1 cellular context compared by ENCODE assay signal in the genomic region with DNA sequence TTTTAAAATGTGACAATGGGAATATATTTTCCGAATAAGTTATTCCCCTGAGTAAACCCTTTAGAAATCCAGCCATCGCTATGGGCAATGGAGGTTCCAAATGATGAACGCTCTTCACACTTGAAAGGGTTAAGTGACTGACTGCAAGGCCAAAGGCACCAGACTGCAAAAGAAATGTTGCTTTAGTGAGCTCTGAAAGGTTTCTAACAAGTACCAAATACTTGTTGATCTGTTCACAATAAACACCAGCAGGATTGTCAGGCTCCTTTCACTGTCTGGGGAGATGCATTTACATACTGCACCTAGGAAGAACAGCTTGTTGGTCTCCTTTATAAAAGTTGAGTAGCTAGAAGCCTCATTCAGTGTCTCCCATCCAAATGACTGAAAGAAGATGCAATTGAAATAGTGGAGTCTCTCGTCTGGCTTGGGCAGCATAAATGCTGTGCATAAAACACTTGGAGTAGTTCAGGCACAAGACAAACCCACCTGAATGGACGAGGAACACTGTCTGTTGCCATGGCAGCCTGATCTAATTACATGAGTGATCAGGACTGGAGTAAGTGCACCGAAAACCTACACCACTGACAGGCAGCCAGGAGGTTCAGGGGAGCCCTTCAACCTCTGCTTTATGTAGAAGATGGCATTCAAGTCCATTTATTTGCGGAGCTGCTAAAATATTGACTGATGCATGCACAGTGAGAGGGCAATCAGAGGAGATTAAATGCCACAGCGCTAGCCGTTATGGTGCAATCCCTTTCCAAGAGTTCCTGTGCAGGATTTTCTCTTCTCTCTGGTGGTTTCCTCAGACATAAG.
TF ChIP-seq lines count a peak whose summit lies in the region.

No MANE protein-coding gene starts in this region.

TF ChIP-seq in GM23338, 12 proteins besides CTCF, POLR2A, EP300 and RAD21 (continued from another document):
- TF ChIP-seq, protein P1, sequence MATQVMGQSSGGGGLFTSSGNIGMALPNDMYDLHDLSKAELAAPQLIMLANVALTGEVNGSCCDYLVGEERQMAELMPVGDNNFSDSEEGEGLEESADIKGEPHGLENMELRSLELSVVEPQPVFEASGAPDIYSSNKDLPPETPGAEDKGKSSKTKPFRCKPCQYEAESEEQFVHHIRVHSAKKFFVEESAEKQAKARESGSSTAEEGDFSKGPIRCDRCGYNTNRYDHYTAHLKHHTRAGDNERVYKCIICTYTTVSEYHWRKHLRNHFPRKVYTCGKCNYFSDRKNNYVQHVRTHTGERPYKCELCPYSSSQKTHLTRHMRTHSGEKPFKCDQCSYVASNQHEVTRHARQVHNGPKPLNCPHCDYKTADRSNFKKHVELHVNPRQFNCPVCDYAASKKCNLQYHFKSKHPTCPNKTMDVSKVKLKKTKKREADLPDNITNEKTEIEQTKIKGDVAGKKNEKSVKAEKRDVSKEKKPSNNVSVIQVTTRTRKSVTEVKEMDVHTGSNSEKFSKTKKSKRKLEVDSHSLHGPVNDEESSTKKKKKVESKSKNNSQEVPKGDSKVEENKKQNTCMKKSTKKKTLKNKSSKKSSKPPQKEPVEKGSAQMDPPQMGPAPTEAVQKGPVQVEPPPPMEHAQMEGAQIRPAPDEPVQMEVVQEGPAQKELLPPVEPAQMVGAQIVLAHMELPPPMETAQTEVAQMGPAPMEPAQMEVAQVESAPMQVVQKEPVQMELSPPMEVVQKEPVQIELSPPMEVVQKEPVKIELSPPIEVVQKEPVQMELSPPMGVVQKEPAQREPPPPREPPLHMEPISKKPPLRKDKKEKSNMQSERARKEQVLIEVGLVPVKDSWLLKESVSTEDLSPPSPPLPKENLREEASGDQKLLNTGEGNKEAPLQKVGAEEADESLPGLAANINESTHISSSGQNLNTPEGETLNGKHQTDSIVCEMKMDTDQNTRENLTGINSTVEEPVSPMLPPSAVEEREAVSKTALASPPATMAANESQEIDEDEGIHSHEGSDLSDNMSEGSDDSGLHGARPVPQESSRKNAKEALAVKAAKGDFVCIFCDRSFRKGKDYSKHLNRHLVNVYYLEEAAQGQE (IDR thresholded peaks at IDR 0.05; ENCODE audit: unreplicated experiment), result no peak
- TF ChIP-seq ZNF114 (CRISPR knock-in tag; IDR thresholded peaks at IDR 0.05), result no peak
- TF ChIP-seq CREB1 (CRISPR knock-in tag; IDR thresholded peaks at IDR 0.05; ENCODE audit: low read depth), result no peak
- TF ChIP-seq, protein P2, sequence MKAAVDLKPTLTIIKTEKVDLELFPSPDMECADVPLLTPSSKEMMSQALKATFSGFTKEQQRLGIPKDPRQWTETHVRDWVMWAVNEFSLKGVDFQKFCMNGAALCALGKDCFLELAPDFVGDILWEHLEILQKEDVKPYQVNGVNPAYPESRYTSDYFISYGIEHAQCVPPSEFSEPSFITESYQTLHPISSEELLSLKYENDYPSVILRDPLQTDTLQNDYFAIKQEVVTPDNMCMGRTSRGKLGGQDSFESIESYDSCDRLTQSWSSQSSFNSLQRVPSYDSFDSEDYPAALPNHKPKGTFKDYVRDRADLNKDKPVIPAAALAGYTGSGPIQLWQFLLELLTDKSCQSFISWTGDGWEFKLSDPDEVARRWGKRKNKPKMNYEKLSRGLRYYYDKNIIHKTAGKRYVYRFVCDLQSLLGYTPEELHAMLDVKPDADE (IDR thresholded peaks at IDR 0.05), result no peak
- TF ChIP-seq STAT1 (IDR thresholded peaks at IDR 0.05; ENCODE audit: unreplicated experiment), result no peak
- no peak for TF ChIP-seq EZH2 (IDR thresholded peaks at IDR 0.05; ENCODE audit: low read depth, unreplicated experiment)
- no peak for TF ChIP-seq NANOG (IDR thresholded peaks at IDR 0.05; ENCODE audit: borderline replicate concordance)
- no peak for TF ChIP-seq JUNB (IDR thresholded peaks at IDR 0.05; ENCODE audit: unreplicated experiment)
